Comparison of ENCODE assay signal across 9 cellular contexts in the genomic region with DNA sequence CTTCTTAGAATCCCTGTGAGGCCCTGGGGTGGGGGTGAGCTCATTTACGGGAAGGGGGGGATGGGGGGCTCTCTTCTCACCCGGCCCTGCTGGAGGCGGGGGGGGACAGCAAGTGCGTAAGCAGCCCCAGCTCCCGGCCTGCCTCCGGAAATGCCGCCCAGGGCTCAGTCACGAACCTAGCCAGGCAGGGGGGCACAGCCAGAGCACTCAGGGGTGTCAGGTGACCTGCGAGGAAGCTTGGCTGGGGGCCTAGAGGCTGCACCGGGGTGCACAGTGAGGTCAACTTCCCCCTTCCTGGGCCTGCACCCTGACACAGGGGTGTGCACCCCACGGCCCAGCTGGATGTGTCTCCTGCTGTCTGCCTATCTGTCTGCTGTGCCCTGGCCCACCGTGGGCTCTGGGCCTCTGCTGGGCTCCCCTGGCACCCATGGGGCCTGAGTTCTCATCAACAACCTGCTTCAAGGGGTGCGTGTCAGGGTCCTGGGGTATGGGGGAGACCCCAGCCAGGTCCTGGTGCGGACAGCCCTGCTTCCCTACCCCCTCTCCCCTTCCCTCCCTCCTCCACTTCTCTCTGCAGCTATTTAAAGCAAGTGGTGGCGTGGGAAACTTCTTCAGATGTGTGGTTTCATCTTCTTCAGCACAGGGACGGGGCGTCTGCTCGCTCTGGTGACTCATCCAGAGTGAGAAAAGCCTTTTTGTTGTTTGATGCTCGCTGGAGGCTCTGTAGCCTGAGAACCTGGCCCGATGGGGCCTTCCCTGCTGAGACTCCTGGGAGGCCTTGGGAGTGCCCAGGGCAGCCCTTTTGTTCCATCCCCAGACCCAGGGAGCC.
DNase-seq lines count a peak whose midpoint lies in the region; ATAC-seq and TF ChIP-seq lines count a peak whose summit lies in the region.
"Had no signal": no experiment of that assay in that cellular context is flagged by ENCODE, and none has a peak within 500 bp of the region (broad histone marks: within the 10 kb centered on the region; RNA-seq: fewer than 3 reads in every experiment).

No MANE protein-coding gene starts in this region.

- H3K27me3 Mint-ChIP-seq in GM23338 (ENCODE audit: insufficient read depth, low read depth, poor library complexity): peaks cover 10% of the 10 kb centered on the region

- no peak overlapping the region; the same call in 1 of the 2 replicates for H2AFZ ChIP-seq in GM23338
- H2AFZ ChIP-seq: parathyroid adenoma had no signal

- H3K27me3 ChIP-seq in GM06990 (replicated peaks; ENCODE audit: control insufficient read depth, insufficient read depth, low read length) (no peaks in the 10 kb centered on the region), GM23338 (ENCODE audit: insufficient read depth) (no peaks in the 10 kb centered on the region)

- H3K4me1 ChIP-seq in GM23338 (ENCODE audit: insufficient read depth): peaks cover 10% of the 10 kb centered on the region
- H3K4me1 ChIP-seq: parathyroid adenoma had no signal

- no peaks in the 10 kb centered on the region for H4K20me1 ChIP-seq in GM23338 (replicated peaks; ENCODE audit: insufficient read depth)

- peak; percentile 98 for DNase-seq in GM06990 (ENCODE audit: extremely low read depth, insufficient read length)
- peak; percentile 52 for DNase-seq in GM23338 (ENCODE audit: low spot score)
- DNase-seq in M059J (ENCODE audit: low read depth): peak; percentile 99
- DNase-seq in activated CD4-positive, alpha-beta T cell treated with anti-CD3 and anti-CD28 coated beads for 48 hours: peak; percentile 94
- DNase-seq in medulla oblongata (ENCODE audit: extremely low spot score): peak; percentile 75
- peak; percentile 95 to 97 for DNase-seq in stimulated activated CD8-positive, alpha-beta memory T cell treated with anti-CD3 and anti-CD28 coated beads, Interleukin-15, amount 100 ng/mL, for 48 hours (ENCODE audit: low read depth in 2 of 2)
- DNase-seq in NCI-H748 (lab: John Stamatoyannopoulos, UW; ENCODE audit: unreplicated experiment): no peak

- H3K36me3 Mint-ChIP-seq in GM23338 (ENCODE audit: low read depth): no peaks in the 10 kb centered on the region

- peak; percentile 51 for ATAC-seq in GM23338

- TF ChIP-seq CTCF in GM06990 (IDR thresholded peaks at IDR 0.05; ENCODE audit: insufficient read depth, low read length, poor library complexity, severe bottlenecking) (no peak), GM23338 (conservative IDR thresholded peaks at IDR 0.05; ENCODE audit: low read depth in 2 of 2) (no peak)

- no peak overlapping the region; the same call in 1 of the 2 replicates for H3K27ac Mint-ChIP-seq in GM23338

- no peaks in the 10 kb centered on the region for H3F3A ChIP-seq in GM23338 (replicated peaks; ENCODE audit: low read depth)

- H3K27ac ChIP-seq in GM23338 (ENCODE audit: low read depth) (no peak overlapping the region), cingulate gyrus (ENCODE audit: low read depth, low read length) (peak overlapping the region; percentile 65)
- H3K27ac ChIP-seq: parathyroid adenoma had no signal

- H3K79me2 ChIP-seq in GM23338 (replicated peaks; ENCODE audit: insufficient read depth): no peaks in the 10 kb centered on the region
- H3K79me2 ChIP-seq: parathyroid adenoma had no signal

- no peaks in the 10 kb centered on the region for H3K9me2 ChIP-seq in GM23338 (ENCODE audit: insufficient read depth)

- H3K4me3 ChIP-seq in GM06990 (replicated peaks; ENCODE audit: low read depth, low read length): peak overlapping the region; percentile 32
- H3K4me3 ChIP-seq in GM23338: no peak overlapping the region

- no peak overlapping the region for H3K4me3 Mint-ChIP-seq in GM23338

- H3K4me1 Mint-ChIP-seq in GM23338: peaks cover 33% of the 10 kb centered on the region

- no peaks in the 10 kb centered on the region; the same call in 2 of the 3 replicates for H3K9me3 Mint-ChIP-seq in GM23338

- H3K36me3 ChIP-seq in GM06990 (ENCODE audit: control insufficient read depth, insufficient read depth, low read length) (no peaks in the 10 kb centered on the region), GM23338 (ENCODE audit: insufficient read depth) (no peaks in the 10 kb centered on the region)

- H3K4me2 ChIP-seq in GM23338: no peak overlapping the region

TF ChIP-seq in GM23338, 12 proteins besides CTCF, POLR2A, EP300 and RAD21 (continues in another document):
- TF ChIP-seq, protein P1, sequence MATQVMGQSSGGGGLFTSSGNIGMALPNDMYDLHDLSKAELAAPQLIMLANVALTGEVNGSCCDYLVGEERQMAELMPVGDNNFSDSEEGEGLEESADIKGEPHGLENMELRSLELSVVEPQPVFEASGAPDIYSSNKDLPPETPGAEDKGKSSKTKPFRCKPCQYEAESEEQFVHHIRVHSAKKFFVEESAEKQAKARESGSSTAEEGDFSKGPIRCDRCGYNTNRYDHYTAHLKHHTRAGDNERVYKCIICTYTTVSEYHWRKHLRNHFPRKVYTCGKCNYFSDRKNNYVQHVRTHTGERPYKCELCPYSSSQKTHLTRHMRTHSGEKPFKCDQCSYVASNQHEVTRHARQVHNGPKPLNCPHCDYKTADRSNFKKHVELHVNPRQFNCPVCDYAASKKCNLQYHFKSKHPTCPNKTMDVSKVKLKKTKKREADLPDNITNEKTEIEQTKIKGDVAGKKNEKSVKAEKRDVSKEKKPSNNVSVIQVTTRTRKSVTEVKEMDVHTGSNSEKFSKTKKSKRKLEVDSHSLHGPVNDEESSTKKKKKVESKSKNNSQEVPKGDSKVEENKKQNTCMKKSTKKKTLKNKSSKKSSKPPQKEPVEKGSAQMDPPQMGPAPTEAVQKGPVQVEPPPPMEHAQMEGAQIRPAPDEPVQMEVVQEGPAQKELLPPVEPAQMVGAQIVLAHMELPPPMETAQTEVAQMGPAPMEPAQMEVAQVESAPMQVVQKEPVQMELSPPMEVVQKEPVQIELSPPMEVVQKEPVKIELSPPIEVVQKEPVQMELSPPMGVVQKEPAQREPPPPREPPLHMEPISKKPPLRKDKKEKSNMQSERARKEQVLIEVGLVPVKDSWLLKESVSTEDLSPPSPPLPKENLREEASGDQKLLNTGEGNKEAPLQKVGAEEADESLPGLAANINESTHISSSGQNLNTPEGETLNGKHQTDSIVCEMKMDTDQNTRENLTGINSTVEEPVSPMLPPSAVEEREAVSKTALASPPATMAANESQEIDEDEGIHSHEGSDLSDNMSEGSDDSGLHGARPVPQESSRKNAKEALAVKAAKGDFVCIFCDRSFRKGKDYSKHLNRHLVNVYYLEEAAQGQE (IDR thresholded peaks at IDR 0.05; ENCODE audit: unreplicated experiment): no peak
- TF ChIP-seq JUNB (IDR thresholded peaks at IDR 0.05; ENCODE audit: unreplicated experiment) (no peak), STAT1 (IDR thresholded peaks at IDR 0.05; ENCODE audit: unreplicated experiment) (no peak)
- TF ChIP-seq, protein P2, sequence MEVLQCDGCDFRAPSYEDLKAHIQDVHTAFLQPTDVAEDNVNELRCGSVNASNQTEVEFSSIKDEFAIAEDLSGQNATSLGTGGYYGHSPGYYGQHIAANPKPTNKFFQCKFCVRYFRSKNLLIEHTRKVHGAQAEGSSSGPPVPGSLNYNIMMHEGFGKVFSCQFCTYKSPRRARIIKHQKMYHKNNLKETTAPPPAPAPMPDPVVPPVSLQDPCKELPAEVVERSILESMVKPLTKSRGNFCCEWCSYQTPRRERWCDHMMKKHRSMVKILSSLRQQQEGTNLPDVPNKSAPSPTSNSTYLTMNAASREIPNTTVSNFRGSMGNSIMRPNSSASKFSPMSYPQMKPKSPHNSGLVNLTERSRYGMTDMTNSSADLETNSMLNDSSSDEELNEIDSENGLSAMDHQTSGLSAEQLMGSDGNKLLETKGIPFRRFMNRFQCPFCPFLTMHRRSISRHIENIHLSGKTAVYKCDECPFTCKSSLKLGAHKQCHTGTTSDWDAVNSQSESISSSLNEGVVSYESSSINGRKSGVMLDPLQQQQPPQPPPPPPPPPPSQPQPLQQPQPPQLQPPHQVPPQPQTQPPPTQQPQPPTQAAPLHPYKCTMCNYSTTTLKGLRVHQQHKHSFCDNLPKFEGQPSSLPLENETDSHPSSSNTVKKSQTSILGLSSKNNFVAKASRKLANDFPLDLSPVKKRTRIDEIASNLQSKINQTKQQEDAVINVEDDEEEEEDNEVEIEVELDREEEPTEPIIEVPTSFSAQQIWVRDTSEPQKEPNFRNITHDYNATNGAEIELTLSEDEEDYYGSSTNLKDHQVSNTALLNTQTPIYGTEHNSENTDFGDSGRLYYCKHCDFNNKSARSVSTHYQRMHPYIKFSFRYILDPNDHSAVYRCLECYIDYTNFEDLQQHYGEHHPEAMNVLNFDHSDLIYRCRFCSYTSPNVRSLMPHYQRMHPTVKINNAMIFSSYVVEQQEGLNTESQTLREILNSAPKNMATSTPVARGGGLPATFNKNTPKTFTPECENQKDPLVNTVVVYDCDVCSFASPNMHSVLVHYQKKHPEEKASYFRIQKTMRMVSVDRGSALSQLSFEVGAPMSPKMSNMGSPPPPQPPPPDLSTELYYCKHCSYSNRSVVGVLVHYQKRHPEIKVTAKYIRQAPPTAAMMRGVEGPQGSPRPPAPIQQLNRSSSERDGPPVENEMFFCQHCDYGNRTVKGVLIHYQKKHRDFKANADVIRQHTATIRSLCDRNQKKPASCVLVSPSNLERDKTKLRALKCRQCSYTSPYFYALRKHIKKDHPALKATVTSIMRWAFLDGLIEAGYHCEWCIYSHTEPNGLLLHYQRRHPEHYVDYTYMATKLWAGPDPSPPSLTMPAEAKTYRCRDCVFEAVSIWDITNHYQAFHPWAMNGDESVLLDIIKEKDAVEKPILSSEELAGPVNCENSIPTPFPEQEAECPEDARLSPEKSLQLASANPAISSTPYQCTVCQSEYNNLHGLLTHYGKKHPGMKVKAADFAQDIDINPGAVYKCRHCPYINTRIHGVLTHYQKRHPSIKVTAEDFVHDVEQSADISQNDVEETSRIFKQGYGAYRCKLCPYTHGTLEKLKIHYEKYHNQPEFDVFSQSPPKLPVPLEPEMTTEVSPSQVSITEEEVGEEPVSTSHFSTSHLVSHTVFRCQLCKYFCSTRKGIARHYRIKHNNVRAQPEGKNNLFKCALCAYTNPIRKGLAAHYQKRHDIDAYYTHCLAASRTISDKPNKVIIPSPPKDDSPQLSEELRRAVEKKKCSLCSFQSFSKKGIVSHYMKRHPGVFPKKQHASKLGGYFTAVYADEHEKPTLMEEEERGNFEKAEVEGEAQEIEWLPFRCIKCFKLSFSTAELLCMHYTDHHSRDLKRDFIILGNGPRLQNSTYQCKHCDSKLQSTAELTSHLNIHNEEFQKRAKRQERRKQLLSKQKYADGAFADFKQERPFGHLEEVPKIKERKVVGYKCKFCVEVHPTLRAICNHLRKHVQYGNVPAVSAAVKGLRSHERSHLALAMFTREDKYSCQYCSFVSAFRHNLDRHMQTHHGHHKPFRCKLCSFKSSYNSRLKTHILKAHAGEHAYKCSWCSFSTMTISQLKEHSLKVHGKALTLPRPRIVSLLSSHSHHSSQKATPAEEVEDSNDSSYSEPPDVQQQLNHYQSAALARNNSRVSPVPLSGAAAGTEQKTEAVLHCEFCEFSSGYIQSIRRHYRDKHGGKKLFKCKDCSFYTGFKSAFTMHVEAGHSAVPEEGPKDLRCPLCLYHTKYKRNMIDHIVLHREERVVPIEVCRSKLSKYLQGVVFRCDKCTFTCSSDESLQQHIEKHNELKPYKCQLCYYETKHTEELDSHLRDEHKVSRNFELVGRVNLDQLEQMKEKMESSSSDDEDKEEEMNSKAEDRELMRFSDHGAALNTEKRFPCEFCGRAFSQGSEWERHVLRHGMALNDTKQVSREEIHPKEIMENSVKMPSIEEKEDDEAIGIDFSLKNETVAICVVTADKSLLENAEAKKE (CRISPR knock-in tag; IDR thresholded peaks at IDR 0.05): no peak
